In the genomic region with DNA sequence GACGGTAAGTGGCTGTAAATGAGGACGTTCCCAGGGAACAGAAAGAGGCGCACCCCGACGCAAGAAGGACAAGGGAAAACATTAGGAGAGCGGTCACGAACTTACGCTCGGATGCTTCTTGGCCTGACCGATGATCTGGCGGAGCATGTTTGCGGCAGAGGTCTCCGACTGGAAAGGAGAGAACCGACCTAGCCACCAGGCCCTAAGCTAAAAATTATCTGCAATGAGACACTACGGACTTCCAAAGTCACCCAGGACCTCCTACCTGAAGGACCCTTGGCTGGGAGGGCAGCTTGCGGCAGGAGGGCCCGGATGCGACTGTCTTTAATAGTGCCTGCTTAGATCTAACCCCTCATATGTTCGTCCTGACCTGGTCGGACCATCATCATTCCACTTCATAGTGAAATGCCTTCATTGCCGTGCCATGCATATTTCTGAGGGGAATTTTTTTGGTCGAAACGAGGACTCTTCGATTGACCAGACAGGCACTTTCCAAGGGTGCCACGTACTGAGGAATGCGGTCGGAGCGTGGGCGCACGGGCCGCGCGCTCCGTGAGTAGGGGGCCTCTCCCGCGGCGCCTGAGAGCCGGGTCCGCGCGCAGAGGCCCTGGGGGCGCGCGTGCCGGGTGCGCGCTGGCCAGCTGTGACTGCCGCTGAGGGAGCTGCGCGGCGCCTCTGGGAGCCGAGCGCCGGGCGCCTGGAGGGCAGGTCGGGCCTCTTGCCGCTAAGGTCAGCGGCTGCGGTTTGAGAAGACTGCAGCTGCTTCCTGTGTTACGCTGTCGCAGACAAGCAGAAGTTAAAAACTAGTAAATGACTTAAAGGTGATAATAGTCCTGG, we compare ENCODE assay signal across 1 cellular context.
A peak's percentile ranks its signal among the peaks of the same experiment; 100 is the strongest.
TF ChIP-seq lines count a peak whose summit lies in the region.

No MANE protein-coding gene starts in this region.

TF ChIP-seq in HepG2, 621 proteins besides CTCF, POLR2A, EP300 and RAD21 (continued from another document and continues in another):
- TF ChIP-seq ZNF577 (CRISPR knock-in tag; IDR thresholded peaks at IDR 0.05; ENCODE audit: borderline replicate concordance, low read depth) (no peak), TP53 (CRISPR knock-in tag; conservative IDR thresholded peaks at IDR 0.05) (peak; percentile 75; the same call in 1 of the 2 replicates), JDP2 (CRISPR knock-in tag; IDR thresholded peaks at IDR 0.05; ENCODE audit: borderline replicate concordance) (no peak), NR1H2 (CRISPR knock-in tag; IDR thresholded peaks at IDR 0.05; ENCODE audit: borderline replicate concordance, low read depth) (no peak), HOXA3 (CRISPR knock-in tag; IDR thresholded peaks at IDR 0.05) (peak; percentile 69), SOX13 (IDR thresholded peaks at IDR 0.05) (no peak), SOX13 (CRISPR knock-in tag; conservative IDR thresholded peaks at IDR 0.05 in 1 of 2, IDR thresholded peaks at IDR 0.05 in 1 of 2) (peak in 1 of 2 experiments; percentile 45; a peak in 2 of 4 replicates), ZNF33A (CRISPR knock-in tag; IDR thresholded peaks at IDR 0.05; ENCODE audit: borderline replicate concordance) (0 out of 2 replicates have a peak, but pooled peaks have one; percentile 51), ARNT (IDR thresholded peaks at IDR 0.05) (no peak), CBX2 (IDR thresholded peaks at IDR 0.05; ENCODE audit: low read depth, low read length) (no peak), CBX2 (CRISPR knock-in tag; IDR thresholded peaks at IDR 0.05; ENCODE audit: low read depth) (no peak), REL (CRISPR knock-in tag; conservative IDR thresholded peaks at IDR 0.05) (no peak), ZNF234 (CRISPR knock-in tag; conservative IDR thresholded peaks at IDR 0.05) (no peak), ZNF672 (CRISPR knock-in tag; IDR thresholded peaks at IDR 0.05) (no peak), ZBTB20 (CRISPR knock-in tag; IDR thresholded peaks at IDR 0.05; ENCODE audit: borderline replicate concordance, low read depth) (peak; percentile 58; the same call in 1 of the 2 replicates), YEATS2 (CRISPR knock-in tag; IDR thresholded peaks at IDR 0.05; ENCODE audit: borderline replicate concordance) (peak; percentile 96), AKAP8 (CRISPR knock-in tag; IDR thresholded peaks at IDR 0.05) (no peak), FOXK2 (IDR thresholded peaks at IDR 0.05) (no peak), PCBP2 (optimal IDR thresholded peaks at IDR 0.05; ENCODE audit: low read depth, low read length, poor library complexity, severe bottlenecking) (no peak), CBFB (CRISPR knock-in tag; IDR thresholded peaks at IDR 0.05) (peak; percentile 9; the same call in 1 of the 2 replicates), ZMAT3 (CRISPR knock-in tag; conservative IDR thresholded peaks at IDR 0.05) (peak; percentile 54; the same call in 1 of the 2 replicates), ARNTL (CRISPR knock-in tag; IDR thresholded peaks at IDR 0.05) (no peak), KDM2A (CRISPR knock-in tag; IDR thresholded peaks at IDR 0.05; ENCODE audit: borderline replicate concordance, low read depth) (peak; percentile 69; the same call in 1 of the 2 replicates), KAT8 (CRISPR knock-in tag; IDR thresholded peaks at IDR 0.05) (peak; percentile 87), SRF (IDR thresholded peaks at IDR 0.05; ENCODE audit: low read depth, low read length) (no peak), ZNF510 (CRISPR knock-in tag; IDR thresholded peaks at IDR 0.05; ENCODE audit: low read depth) (no peak; the same call in 1 of the 2 replicates), ZNF816 (CRISPR knock-in tag; IDR thresholded peaks at IDR 0.05; ENCODE audit: borderline replicate concordance) (no peak; the same call in 1 of the 2 replicates), ZNF841 (CRISPR knock-in tag; IDR thresholded peaks at IDR 0.05; ENCODE audit: borderline replicate concordance) (no peak), FOSL1 (CRISPR knock-in tag; IDR thresholded peaks at IDR 0.05; ENCODE audit: borderline replicate concordance) (no peak), ZNF552 (CRISPR knock-in tag; IDR thresholded peaks at IDR 0.05; ENCODE audit: borderline replicate concordance) (no peak), MZF1 (CRISPR knock-in tag; IDR thresholded peaks at IDR 0.05; ENCODE audit: borderline replicate concordance) (no peak), GATA4 (IDR thresholded peaks at IDR 0.05; ENCODE audit: borderline replicate concordance, low read depth) (peak; percentile 75; the same call in 1 of the 2 replicates), ZNF749 (CRISPR knock-in tag; IDR thresholded peaks at IDR 0.05; ENCODE audit: borderline replicate concordance) (no peak), ZZZ3 (CRISPR knock-in tag; IDR thresholded peaks at IDR 0.05; ENCODE audit: borderline replicate concordance) (peak; percentile 54; the same call in 1 of the 2 replicates), YEATS4 (CRISPR knock-in tag; IDR thresholded peaks at IDR 0.05; ENCODE audit: borderline replicate concordance) (peak; percentile 92), SAP130 (CRISPR knock-in tag; IDR thresholded peaks at IDR 0.05; ENCODE audit: low read depth) (peak; percentile 82), MBNL3 (CRISPR knock-in tag; conservative IDR thresholded peaks at IDR 0.05) (no peak), ONECUT2 (CRISPR knock-in tag; IDR thresholded peaks at IDR 0.05) (no peak), RFXAP (CRISPR knock-in tag; IDR thresholded peaks at IDR 0.05; ENCODE audit: borderline replicate concordance) (0 out of 2 replicates have a peak, but pooled peaks have one; percentile 47)
- TF ChIP-seq, protein P1, sequence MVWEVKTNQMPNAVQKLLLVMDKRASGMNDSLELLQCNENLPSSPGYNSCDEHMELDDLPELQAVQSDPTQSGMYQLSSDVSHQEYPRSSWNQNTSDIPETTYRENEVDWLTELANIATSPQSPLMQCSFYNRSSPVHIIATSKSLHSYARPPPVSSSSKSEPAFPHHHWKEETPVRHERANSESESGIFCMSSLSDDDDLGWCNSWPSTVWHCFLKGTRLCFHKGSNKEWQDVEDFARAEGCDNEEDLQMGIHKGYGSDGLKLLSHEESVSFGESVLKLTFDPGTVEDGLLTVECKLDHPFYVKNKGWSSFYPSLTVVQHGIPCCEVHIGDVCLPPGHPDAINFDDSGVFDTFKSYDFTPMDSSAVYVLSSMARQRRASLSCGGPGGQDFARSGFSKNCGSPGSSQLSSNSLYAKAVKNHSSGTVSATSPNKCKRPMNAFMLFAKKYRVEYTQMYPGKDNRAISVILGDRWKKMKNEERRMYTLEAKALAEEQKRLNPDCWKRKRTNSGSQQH (CRISPR knock-in tag; IDR thresholded peaks at IDR 0.05; ENCODE audit: low read depth) = 0 out of 2 replicates have a peak, but pooled peaks have one; percentile 30
- TF ChIP-seq, protein P2, sequence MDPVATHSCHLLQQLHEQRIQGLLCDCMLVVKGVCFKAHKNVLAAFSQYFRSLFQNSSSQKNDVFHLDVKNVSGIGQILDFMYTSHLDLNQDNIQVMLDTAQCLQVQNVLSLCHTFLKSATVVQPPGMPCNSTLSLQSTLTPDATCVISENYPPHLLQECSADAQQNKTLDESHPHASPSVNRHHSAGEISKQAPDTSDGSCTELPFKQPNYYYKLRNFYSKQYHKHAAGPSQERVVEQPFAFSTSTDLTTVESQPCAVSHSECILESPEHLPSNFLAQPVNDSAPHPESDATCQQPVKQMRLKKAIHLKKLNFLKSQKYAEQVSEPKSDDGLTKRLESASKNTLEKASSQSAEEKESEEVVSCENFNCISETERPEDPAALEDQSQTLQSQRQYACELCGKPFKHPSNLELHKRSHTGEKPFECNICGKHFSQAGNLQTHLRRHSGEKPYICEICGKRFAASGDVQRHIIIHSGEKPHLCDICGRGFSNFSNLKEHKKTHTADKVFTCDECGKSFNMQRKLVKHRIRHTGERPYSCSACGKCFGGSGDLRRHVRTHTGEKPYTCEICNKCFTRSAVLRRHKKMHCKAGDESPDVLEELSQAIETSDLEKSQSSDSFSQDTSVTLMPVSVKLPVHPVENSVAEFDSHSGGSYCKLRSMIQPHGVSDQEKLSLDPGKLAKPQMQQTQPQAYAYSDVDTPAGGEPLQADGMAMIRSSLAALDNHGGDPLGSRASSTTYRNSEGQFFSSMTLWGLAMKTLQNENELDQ (CRISPR knock-in tag; IDR thresholded peaks at IDR 0.05; ENCODE audit: borderline replicate concordance) = no peak
- TF ChIP-seq, protein P3, sequence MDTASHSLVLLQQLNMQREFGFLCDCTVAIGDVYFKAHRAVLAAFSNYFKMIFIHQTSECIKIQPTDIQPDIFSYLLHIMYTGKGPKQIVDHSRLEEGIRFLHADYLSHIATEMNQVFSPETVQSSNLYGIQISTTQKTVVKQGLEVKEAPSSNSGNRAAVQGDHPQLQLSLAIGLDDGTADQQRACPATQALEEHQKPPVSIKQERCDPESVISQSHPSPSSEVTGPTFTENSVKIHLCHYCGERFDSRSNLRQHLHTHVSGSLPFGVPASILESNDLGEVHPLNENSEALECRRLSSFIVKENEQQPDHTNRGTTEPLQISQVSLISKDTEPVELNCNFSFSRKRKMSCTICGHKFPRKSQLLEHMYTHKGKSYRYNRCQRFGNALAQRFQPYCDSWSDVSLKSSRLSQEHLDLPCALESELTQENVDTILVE (CRISPR knock-in tag; IDR thresholded peaks at IDR 0.05) = peak; percentile 79; the same call in 1 of the 2 replicates
- TF ChIP-seq, protein P4, sequence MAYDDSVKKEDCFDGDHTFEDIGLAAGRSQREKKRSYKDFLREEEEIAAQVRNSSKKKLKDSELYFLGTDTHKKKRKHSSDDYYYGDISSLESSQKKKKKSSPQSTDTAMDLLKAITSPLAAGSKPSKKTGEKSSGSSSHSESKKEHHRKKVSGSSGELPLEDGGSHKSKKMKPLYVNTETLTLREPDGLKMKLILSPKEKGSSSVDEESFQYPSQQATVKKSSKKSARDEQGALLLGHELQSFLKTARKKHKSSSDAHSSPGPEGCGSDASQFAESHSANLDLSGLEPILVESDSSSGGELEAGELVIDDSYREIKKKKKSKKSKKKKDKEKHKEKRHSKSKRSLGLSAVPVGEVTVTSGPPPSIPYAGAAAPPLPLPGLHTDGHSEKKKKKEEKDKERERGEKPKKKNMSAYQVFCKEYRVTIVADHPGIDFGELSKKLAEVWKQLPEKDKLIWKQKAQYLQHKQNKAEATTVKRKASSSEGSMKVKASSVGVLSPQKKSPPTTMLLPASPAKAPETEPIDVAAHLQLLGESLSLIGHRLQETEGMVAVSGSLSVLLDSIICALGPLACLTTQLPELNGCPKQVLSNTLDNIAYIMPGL (CRISPR knock-in tag; IDR thresholded peaks at IDR 0.05; ENCODE audit: borderline replicate concordance in 1 of 2, low read depth in 1 of 2) = peak; percentile 47 to 51; a peak in 2 of 4 replicates
- TF ChIP-seq, protein P5, sequence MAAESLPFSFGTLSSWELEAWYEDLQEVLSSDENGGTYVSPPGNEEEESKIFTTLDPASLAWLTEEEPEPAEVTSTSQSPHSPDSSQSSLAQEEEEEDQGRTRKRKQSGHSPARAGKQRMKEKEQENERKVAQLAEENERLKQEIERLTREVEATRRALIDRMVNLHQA (CRISPR knock-in tag; IDR thresholded peaks at IDR 0.05) = no peak; the same call in 1 of the 2 replicates
- TF ChIP-seq, protein P6, sequence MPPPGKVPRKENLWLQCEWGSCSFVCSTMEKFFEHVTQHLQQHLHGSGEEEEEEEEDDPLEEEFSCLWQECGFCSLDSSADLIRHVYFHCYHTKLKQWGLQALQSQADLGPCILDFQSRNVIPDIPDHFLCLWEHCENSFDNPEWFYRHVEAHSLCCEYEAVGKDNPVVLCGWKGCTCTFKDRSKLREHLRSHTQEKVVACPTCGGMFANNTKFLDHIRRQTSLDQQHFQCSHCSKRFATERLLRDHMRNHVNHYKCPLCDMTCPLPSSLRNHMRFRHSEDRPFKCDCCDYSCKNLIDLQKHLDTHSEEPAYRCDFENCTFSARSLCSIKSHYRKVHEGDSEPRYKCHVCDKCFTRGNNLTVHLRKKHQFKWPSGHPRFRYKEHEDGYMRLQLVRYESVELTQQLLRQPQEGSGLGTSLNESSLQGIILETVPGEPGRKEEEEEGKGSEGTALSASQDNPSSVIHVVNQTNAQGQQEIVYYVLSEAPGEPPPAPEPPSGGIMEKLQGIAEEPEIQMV (CRISPR knock-in tag; IDR thresholded peaks at IDR 0.05; ENCODE audit: low read depth) = peak; percentile 57; the same call in 1 of the 2 replicates
- TF ChIP-seq, protein P7, sequence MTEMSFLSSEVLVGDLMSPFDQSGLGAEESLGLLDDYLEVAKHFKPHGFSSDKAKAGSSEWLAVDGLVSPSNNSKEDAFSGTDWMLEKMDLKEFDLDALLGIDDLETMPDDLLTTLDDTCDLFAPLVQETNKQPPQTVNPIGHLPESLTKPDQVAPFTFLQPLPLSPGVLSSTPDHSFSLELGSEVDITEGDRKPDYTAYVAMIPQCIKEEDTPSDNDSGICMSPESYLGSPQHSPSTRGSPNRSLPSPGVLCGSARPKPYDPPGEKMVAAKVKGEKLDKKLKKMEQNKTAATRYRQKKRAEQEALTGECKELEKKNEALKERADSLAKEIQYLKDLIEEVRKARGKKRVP (CRISPR knock-in tag; IDR thresholded peaks at IDR 0.05) = no peak
- TF ChIP-seq, protein P8, sequence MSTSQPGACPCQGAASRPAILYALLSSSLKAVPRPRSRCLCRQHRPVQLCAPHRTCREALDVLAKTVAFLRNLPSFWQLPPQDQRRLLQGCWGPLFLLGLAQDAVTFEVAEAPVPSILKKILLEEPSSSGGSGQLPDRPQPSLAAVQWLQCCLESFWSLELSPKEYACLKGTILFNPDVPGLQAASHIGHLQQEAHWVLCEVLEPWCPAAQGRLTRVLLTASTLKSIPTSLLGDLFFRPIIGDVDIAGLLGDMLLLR (CRISPR knock-in tag; IDR thresholded peaks at IDR 0.05) = no peak
- TF ChIP-seq, protein P9, sequence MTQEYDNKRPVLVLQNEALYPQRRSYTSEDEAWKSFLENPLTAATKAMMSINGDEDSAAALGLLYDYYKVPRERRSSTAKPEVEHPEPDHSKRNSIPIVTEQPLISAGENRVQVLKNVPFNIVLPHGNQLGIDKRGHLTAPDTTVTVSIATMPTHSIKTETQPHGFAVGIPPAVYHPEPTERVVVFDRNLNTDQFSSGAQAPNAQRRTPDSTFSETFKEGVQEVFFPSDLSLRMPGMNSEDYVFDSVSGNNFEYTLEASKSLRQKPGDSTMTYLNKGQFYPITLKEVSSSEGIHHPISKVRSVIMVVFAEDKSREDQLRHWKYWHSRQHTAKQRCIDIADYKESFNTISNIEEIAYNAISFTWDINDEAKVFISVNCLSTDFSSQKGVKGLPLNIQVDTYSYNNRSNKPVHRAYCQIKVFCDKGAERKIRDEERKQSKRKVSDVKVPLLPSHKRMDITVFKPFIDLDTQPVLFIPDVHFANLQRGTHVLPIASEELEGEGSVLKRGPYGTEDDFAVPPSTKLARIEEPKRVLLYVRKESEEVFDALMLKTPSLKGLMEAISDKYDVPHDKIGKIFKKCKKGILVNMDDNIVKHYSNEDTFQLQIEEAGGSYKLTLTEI (CRISPR knock-in tag; conservative IDR thresholded peaks at IDR 0.05) = no peak
